In the genomic region with DNA sequence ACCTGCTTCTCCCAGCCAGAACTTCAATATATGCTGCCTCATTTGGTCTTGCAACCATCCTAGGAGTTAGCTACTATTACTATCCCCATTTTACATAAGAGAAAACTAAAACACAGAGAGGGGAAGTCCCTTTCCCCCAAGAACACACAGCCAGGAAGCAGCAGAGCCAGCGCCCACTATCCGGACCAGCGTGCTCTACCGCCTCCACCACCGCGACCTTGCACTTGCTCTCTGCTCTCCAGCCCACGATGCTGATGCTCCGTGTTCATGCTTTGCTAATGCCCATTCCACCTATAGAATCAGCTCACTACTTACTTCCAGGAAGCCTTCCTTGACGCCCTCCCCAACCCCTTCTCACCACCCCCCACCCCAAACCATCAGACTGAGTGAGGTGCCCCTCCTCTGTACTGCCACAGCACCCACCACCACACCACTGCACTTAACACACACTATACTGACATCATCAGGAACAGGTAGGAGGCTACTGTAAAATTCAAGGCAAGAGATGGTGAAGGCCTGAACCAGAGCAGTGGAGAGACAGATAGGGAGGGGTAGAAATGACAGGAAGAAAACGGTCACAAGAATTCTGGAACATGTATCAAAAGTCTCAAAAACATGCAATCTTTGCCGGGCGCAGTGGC, we compare ENCODE assay signal across 1 cellular context.
TF ChIP-seq lines count a peak whose summit lies in the region.

No MANE protein-coding gene starts in this region.

TF ChIP-seq in GM12878, 131 proteins besides CTCF, POLR2A, EP300 and RAD21 (continued from another document):
- TF ChIP-seq WRNIP1 (IDR thresholded peaks at IDR 0.05; ENCODE audit: borderline replicate concordance, low read depth, low read length) (no peak), HDAC2 (IDR thresholded peaks at IDR 0.05) (no peak), ZBTB33 (IDR thresholded peaks at IDR 0.05) (no peak), EGR1 (IDR thresholded peaks at IDR 0.05; ENCODE audit: borderline replicate concordance in 1 of 2, low read depth in 2 of 2, low read length in 2 of 2) (0 out of 3 replicates have a peak, but pooled peaks of 1 of the 2 experiments have one; percentile 8)
TF ChIP-seq in GM12878: peak in this region for 1.
